ENCODE assay signal across 8 cellular contexts in genomic region chr9:133991211-133991921, GRCh38. TPM values are rescaled to one million over a fixed set of nuclear protein-coding genes. Genes with fewer than 3 reads are reported as not detected.
DNase-seq lines count a peak whose midpoint lies in the region; ATAC-seq and TF ChIP-seq lines count a peak whose summit lies in the region.

No MANE protein-coding gene starts in this region.

- H3K4me2 ChIP-seq in HCT116 (ENCODE audit: low read length): peak overlapping the region; percentile 99
- H3K4me2 ChIP-seq in SU-DHL-6 (ENCODE audit: low read depth, low read length, poor library complexity, severe bottlenecking): peak overlapping the region; percentile 87

- peak; percentile 49 for DNase-seq in Daoy (ENCODE audit: low read depth)
- DNase-seq in HCT116 (ENCODE audit: low read depth, low spot score): no peak
- peak; percentile 30 for DNase-seq in foreskin melanocyte
- no peak for DNase-seq in prostate gland (ENCODE audit: low spot score)
- no peak for DNase-seq in DMS79 (lab: John Stamatoyannopoulos, UW)

- H3K9me2 ChIP-seq in HCT116 (ENCODE audit: insufficient read depth) (no peaks in the 10 kb centered on the region), SU-DHL-6 (replicated peaks; ENCODE audit: insufficient read depth, low read length) (no peaks in the 10 kb centered on the region)

- H3K9ac ChIP-seq in HCT116 (ENCODE audit: low read length) (peak overlapping the region; percentile 82), SU-DHL-6 (ENCODE audit: low read length) (peak overlapping the region; percentile 83)

- H3K4me3 ChIP-seq in HCT116 (replicated peaks in 1 of 2; ENCODE audit: low read depth in 1 of 2, low read length in 2 of 2) (peak overlapping the region; percentile 80 to 90), SU-DHL-6 (ENCODE audit: insufficient read depth, low read length, poor library complexity, severe bottlenecking) (peak overlapping the region; percentile 80), prostate gland (peak overlapping the region; percentile 56 to 68)

- H3F3A ChIP-seq in SU-DHL-6 (ENCODE audit: insufficient read depth): no peaks in the 10 kb centered on the region

- POLR2A ChIA-PET in HCT116 (lab: Charles Lee): no interaction called here

- ATAC-seq in HCT116: peak; percentile 4; the same call in 1 of the 2 replicates
- no peak for ATAC-seq in HG03175 (IDR thresholded peaks at IDR 0.05; ENCODE audit: unreplicated experiment)
- ATAC-seq in GM21526 (IDR thresholded peaks at IDR 0.05; ENCODE audit: low FRiP score, unreplicated experiment): no peak

- peaks cover 19 to 40% of the 10 kb centered on the region in 2 experiments for H3K4me1 ChIP-seq in HCT116 (ENCODE audit: control insufficient read depth in 1 of 2, insufficient read depth in 2 of 2, low read length in 2 of 2)
- H3K4me1 ChIP-seq in prostate gland (replicated peaks): no peaks in the 10 kb centered on the region

- H3K36me3 ChIP-seq in HCT116 (ENCODE audit: control insufficient read depth in 1 of 2, insufficient read depth in 2 of 2, low read length in 2 of 2) (no peaks in the 10 kb centered on the region), SU-DHL-6 (ENCODE audit: low read length) (no peaks in the 10 kb centered on the region), prostate gland (no peaks in the 10 kb centered on the region)

- CTCF ChIA-PET in HCT116 (lab: Charles Lee): no interaction called here

- intact Hi-C loops in HCT116 (cut with micrococcal nuclease): loop anchor here (5.0 to 10.0 kb wide), 3 partner anchors 249 to 637 kb away; partner anchors contain the start of genes SURF1 and SURF2
- intact Hi-C loops in prostate gland (cut with DNase I): no loop called here

- H3K27me3 ChIP-seq in HCT116 (ENCODE audit: insufficient read depth, low read length) (no peaks in the 10 kb centered on the region), SU-DHL-6 (ENCODE audit: low read length) (no peaks in the 10 kb centered on the region), prostate gland (replicated peaks; ENCODE audit: insufficient read depth) (no peaks in the 10 kb centered on the region)

- TF ChIP-seq RAD21 in HCT116 (IDR thresholded peaks at IDR 0.05; ENCODE audit: low read depth): no peak

- WGBS in prostate gland: 0% methylated on average over 24 of the region's 82 CpGs

- no TSS peak for BruUV-seq in HCT116 (replicated peaks; lab: Mats Ljungman, UMichigan)

- RAD21 ChIA-PET in HCT116 (lab: Charles Lee; ENCODE audit: low non-redundant PET in 1 of 2, low total read pairs in 2 of 2, uncharacterized antibody in 2 of 2, unreplicated experiment in 2 of 2): no interaction called here

- no peaks in the 10 kb centered on the region for H4K20me1 ChIP-seq in HCT116 (ENCODE audit: insufficient read depth)
- no peaks in the 10 kb centered on the region for H4K20me1 ChIP-seq in SU-DHL-6 (ENCODE audit: low read depth, low read length)

- no peak for TF ChIP-seq CTCF in HCT116 (IDR thresholded peaks at IDR 0.05 in 2 of 3, conservative IDR thresholded peaks at IDR 0.05 in 1 of 3; ENCODE audit: borderline replicate concordance in 1 of 3, insufficient read depth in 1 of 3, low read depth in 2 of 3, low read length in 2 of 3)
- TF ChIP-seq CTCF in SU-DHL-6 (IDR thresholded peaks at IDR 0.05; ENCODE audit: insufficient read depth, low read length, poor library complexity, severe bottlenecking): no peak
- no peak for TF ChIP-seq CTCF in prostate gland (IDR thresholded peaks at IDR 0.05)

- H3K79me2 ChIP-seq in HCT116 (ENCODE audit: insufficient read depth, low read length): peaks cover 47% of the 10 kb centered on the region
- H3K79me2 ChIP-seq in SU-DHL-6 (ENCODE audit: insufficient read depth, low read length): peaks cover 51% of the 10 kb centered on the region

- H3K9me3 ChIP-seq in HCT116 (ENCODE audit: control insufficient read depth in 1 of 2, insufficient read depth in 1 of 2, low read depth in 1 of 2, low read length in 2 of 2) (no peaks in the 10 kb centered on the region), SU-DHL-6 (ENCODE audit: insufficient read depth, low read length) (no peaks in the 10 kb centered on the region), prostate gland (no peaks in the 10 kb centered on the region)

- peak overlapping the region; percentile 89 for H3K27ac ChIP-seq in HCT116 (ENCODE audit: low read depth, low read length)
- peak overlapping the region; percentile 75 for H3K27ac ChIP-seq in SU-DHL-6 (ENCODE audit: low read depth, low read length)
- H3K27ac ChIP-seq in prostate gland: peak overlapping the region; percentile 58 to 89

- no peak overlapping the region for H2AFZ ChIP-seq in HCT116 (ENCODE audit: low read depth, low read length, poor library complexity, severe bottlenecking)
- no peak overlapping the region for H2AFZ ChIP-seq in SU-DHL-6 (ENCODE audit: low read depth, low read length, severe bottlenecking)

- no peak for TF ChIP-seq POLR2A in HCT116 (IDR thresholded peaks at IDR 0.05; ENCODE audit: borderline replicate concordance, extremely low read depth, insufficient read depth, insufficient read length)
- no peak for TF ChIP-seq POLR2A in prostate gland (IDR thresholded peaks at IDR 0.05)

TF ChIP-seq in HCT116, 20 proteins besides CTCF, POLR2A, EP300 and RAD21:
- TF ChIP-seq ZFX (IDR thresholded peaks at IDR 0.05) (peak; percentile 60), CBX3 (IDR thresholded peaks at IDR 0.05; ENCODE audit: low read depth) (no peak)

RNA-seq across cellular contexts. Expression of gene VAV2, which starts 0.8 kb away (rescaled TPM):
- 11.3 and 11.5 TPM in 2 replicates for total RNA-seq in Daoy (2014; rRNA removed; shearing (Covaris generic))
- total RNA-seq in HCT116 (2021; ENCODE audit: unreplicated experiment) (33.2 TPM), prostate gland (10 to 100 TPM; 13.5 to 19.5 TPM)
- polyA plus RNA-seq in HCT116 (2012): 18.2 and 21.1 TPM in 2 replicates

RNA-seq across cellular contexts. Expression of gene BRD3OS, which starts 33.9 kb away (rescaled TPM):
- 12.8 and 15.1 TPM in 2 replicates for total RNA-seq in Daoy (2014; rRNA removed; shearing (Covaris generic))
- total RNA-seq in HCT116 (2021; ENCODE audit: unreplicated experiment): 17.0 TPM
- 9.3 and 9.4 TPM in 2 replicates for polyA plus RNA-seq in HCT116 (2012)
- total RNA-seq in prostate gland: 10 to 100 TPM; 16.2 to 30.1 TPM

Comparison
In these comparisons a context has a peak if more than half of its experiments do, and no peak if none do; other contexts are left out.
1. DNase-seq: peak in Daoy (single experiment) and foreskin melanocyte (single experiment); none in HCT116 (single experiment), prostate gland (single experiment) and DMS79 (single experiment).
2. Peak in every context shown above with its lines, with median percentiles within 50 percentile points of each other: H3K27ac ChIP-seq and H3K4me3 ChIP-seq.